17 cellular contexts compared by ENCODE assay signal in genomic region chr1:30262158-30262557, GRCh38.
DNase-seq lines count a peak whose midpoint lies in the region; ATAC-seq and TF ChIP-seq lines count a peak whose summit lies in the region.
"Had no signal": no experiment of that assay in that cellular context is flagged by ENCODE, and none has a peak within 500 bp of the region (broad histone marks: within the 10 kb centered on the region; RNA-seq: fewer than 3 reads in every experiment).

No MANE protein-coding gene starts in this region.

- H3K27me3 ChIP-seq in RWPE2 (ENCODE audit: insufficient read depth, poor library complexity, severe bottlenecking) (peaks cover 15% of the 10 kb centered on the region), sigmoid colon (peaks cover 0 to 30% (median 0%) of the 10 kb centered on the region in 3 donors)
- H3K27me3 ChIP-seq: BLaER1 had no signal

- DNase-seq in RWPE2 (ENCODE audit: low spot score) (peak; percentile 15), glutamatergic neuron (peak; percentile 3), sigmoid colon (peak; percentile 25), midbrain (lab: John Stamatoyannopoulos, UW) (no peak)
- no peak for DNase-seq in activated naive CD4-positive, alpha-beta T cell treated with anti-CD3 and anti-CD28 coated beads, Interleukin-2, amount 50 U/mL, for 72 hours (ENCODE audit: low spot score in 2 of 2)
- DNase-seq: Caco-2; CD4-positive, CD25-positive, alpha-beta regulatory T cell; CD8-positive, alpha-beta T cell; DMS153; DND-41; GOT3; HFFc6 had no signal

- intact Hi-C loops in sigmoid colon (cut with DNase I) = no loop called here

- H3K36me3 Mint-ChIP-seq in glutamatergic neuron (ENCODE audit: unreplicated experiment) = peaks cover 6% of the 10 kb centered on the region
- H3K36me3 Mint-ChIP-seq in activated naive CD4-positive, alpha-beta T cell treated with anti-CD3 and anti-CD28 coated beads, Interleukin-2, amount 50 U/mL, for 72 hours = no peaks in the 10 kb centered on the region
- H3K36me3 Mint-ChIP-seq: CD4-positive, CD25-positive, alpha-beta regulatory T cell; CD8-positive, alpha-beta T cell had no signal

- no peak for TF ChIP-seq EP300 in sigmoid colon (IDR thresholded peaks at IDR 0.05)

- no peak overlapping the region for H3K27ac Mint-ChIP-seq in glutamatergic neuron (ENCODE audit: unreplicated experiment)
- H3K27ac Mint-ChIP-seq in activated naive CD4-positive, alpha-beta T cell treated with anti-CD3 and anti-CD28 coated beads, Interleukin-2, amount 50 U/mL, for 72 hours = no peak overlapping the region
- H3K27ac Mint-ChIP-seq: B cell; CD4-positive, CD25-positive, alpha-beta regulatory T cell; CD8-positive, alpha-beta T cell; HFFc6 had no signal

- no peaks in the 10 kb centered on the region for H3K4me1 Mint-ChIP-seq in glutamatergic neuron (ENCODE audit: low read depth, unreplicated experiment)
- H3K4me1 Mint-ChIP-seq: B cell; CD4-positive, CD25-positive, alpha-beta regulatory T cell had no signal

- H3K4me1 ChIP-seq in RWPE2 (ENCODE audit: insufficient read depth, poor library complexity, severe bottlenecking) (no peaks in the 10 kb centered on the region), sigmoid colon (no peaks in the 10 kb centered on the region)
- H3K4me1 ChIP-seq: Caco-2, HAP-1 had no signal

- ATAC-seq in RWPE2 (ENCODE audit: low read depth) (no peak), HG02973 (IDR thresholded peaks at IDR 0.05; ENCODE audit: unreplicated experiment) (no peak)
- no peak for ATAC-seq in activated naive CD4-positive, alpha-beta T cell treated with anti-CD3 and anti-CD28 coated beads, Interleukin-2, amount 50 U/mL, for 72 hours
- ATAC-seq: CD8-positive, alpha-beta T cell had no signal

- H3K4me3 ChIP-seq in RWPE2 (ENCODE audit: severe bottlenecking) (no peak overlapping the region), sigmoid colon (no peak overlapping the region)
- H3K4me3 ChIP-seq: BLaER1, HAP-1 had no signal

- H3K9me3 ChIP-seq in RWPE2 (ENCODE audit: severe bottlenecking) = no peaks in the 10 kb centered on the region
- H3K9me3 ChIP-seq in sigmoid colon = no peaks in the 10 kb centered on the region
- H3K9me3 ChIP-seq: BLaER1, Caco-2, HAP-1 had no signal

- no peaks in the 10 kb centered on the region for H3K36me3 ChIP-seq in RWPE2 (ENCODE audit: low read depth)
- no peaks in the 10 kb centered on the region for H3K36me3 ChIP-seq in sigmoid colon
- H3K36me3 ChIP-seq: BLaER1, HAP-1 had no signal

- no peak overlapping the region for H3K4me3 Mint-ChIP-seq in glutamatergic neuron (ENCODE audit: unreplicated experiment)
- H3K4me3 Mint-ChIP-seq: B cell; CD4-positive, CD25-positive, alpha-beta regulatory T cell; CD8-positive, alpha-beta T cell; HFFc6 had no signal

- H3K9me3 Mint-ChIP-seq in glutamatergic neuron (ENCODE audit: unreplicated experiment) = peaks cover 2% of the 10 kb centered on the region
- H3K9me3 Mint-ChIP-seq in activated naive CD4-positive, alpha-beta T cell treated with anti-CD3 and anti-CD28 coated beads, Interleukin-2, amount 50 U/mL, for 72 hours = peaks cover 4 to 6% of the 10 kb centered on the region in 2 donors

- H3K27ac ChIP-seq in RWPE2 (ENCODE audit: poor library complexity, severe bottlenecking) (no peak overlapping the region), sigmoid colon (no peak overlapping the region)
- H3K27ac ChIP-seq: BLaER1, C4-2B had no signal

- WGBS in sigmoid colon, 2 donors = 69 to 74% methylated on average over 5 of the region's 5 CpGs

- peaks cover 3% of the 10 kb centered on the region for H3K27me3 Mint-ChIP-seq in glutamatergic neuron (ENCODE audit: unreplicated experiment)

- no peak for TF ChIP-seq CTCF in RWPE2 (IDR thresholded peaks at IDR 0.05; ENCODE audit: poor library complexity, severe bottlenecking)
- TF ChIP-seq CTCF in glutamatergic neuron (IDR thresholded peaks at IDR 0.05; ENCODE audit: partially characterized antibody, unreplicated experiment) = no peak
- TF ChIP-seq CTCF in sigmoid colon (IDR thresholded peaks at IDR 0.05) = no peak

- TF ChIP-seq POLR2A in sigmoid colon (IDR thresholded peaks at IDR 0.05) = no peak

Comparison
In these comparisons a context has a peak if more than half of its experiments do, and no peak if none do; other contexts are left out.
1. DNase-seq: peak in RWPE2 (single experiment), glutamatergic neuron (single experiment) and sigmoid colon (single experiment); none in activated naive CD4-positive, alpha-beta T cell treated with anti-CD3 and anti-CD28 coated beads, Interleukin-2, amount 50 U/mL, for 72 hours (0 of 2) and midbrain (single experiment).